Comparison of ENCODE assay signal across 10 cellular contexts in genomic region chr20:37670426-37670825, GRCh38. TPM values are rescaled to one million over a fixed set of nuclear protein-coding genes. Genes with fewer than 3 reads are reported as not detected.
DNase-seq lines count a peak whose midpoint lies in the region; ATAC-seq and TF ChIP-seq lines count a peak whose summit lies in the region.
"Had no signal": no experiment of that assay in that cellular context is flagged by ENCODE, and none has a peak within 500 bp of the region (broad histone marks: within the 10 kb centered on the region; RNA-seq: fewer than 3 reads in every experiment).

No MANE protein-coding gene starts in this region.

- H3K9ac ChIP-seq in GM23248: 0 out of 2 replicates have a peak overlapping the region, but pooled peaks have one; percentile 7
- peak overlapping the region in 1 of 2 donors; percentile 29 for H3K9ac ChIP-seq in stomach smooth muscle (ENCODE audit: low read length in 2 of 2)

- peak overlapping the region; percentile 79 for H2AFZ ChIP-seq in GM23248

- no peaks in the 10 kb centered on the region for H3K36me3 Mint-ChIP-seq in glutamatergic neuron (ENCODE audit: unreplicated experiment)

- H3K4me3 ChIP-seq in GM23248: peak overlapping the region; percentile 68
- peak overlapping the region; percentile 43 to 68 for H3K4me3 ChIP-seq in stomach smooth muscle (ENCODE audit: low read length in 2 of 2)

- H3K9me3 ChIP-seq in GM23248 (ENCODE audit: low read depth) (no peaks in the 10 kb centered on the region), stomach smooth muscle (ENCODE audit: control insufficient read depth in 2 of 2, low read length in 2 of 2) (no peaks in the 10 kb centered on the region)
- H3K9me3 ChIP-seq: neutrophil had no signal

- peaks cover 6% of the 10 kb centered on the region for H3K27me3 Mint-ChIP-seq in glutamatergic neuron (ENCODE audit: unreplicated experiment)

- H3K9me2 ChIP-seq in GM23248 (ENCODE audit: insufficient read depth): no peaks in the 10 kb centered on the region

- peak overlapping the region; percentile 84 for H3K4me2 ChIP-seq in GM23248 (ENCODE audit: unreplicated experiment)

- no peak for ATAC-seq in HG03025 (IDR thresholded peaks at IDR 0.05; ENCODE audit: low FRiP score, unreplicated experiment)

- peaks cover 10% of the 10 kb centered on the region for H3K9me3 Mint-ChIP-seq in glutamatergic neuron (ENCODE audit: unreplicated experiment)

- no peaks in the 10 kb centered on the region for H4K20me1 ChIP-seq in GM23248 (ENCODE audit: insufficient read depth)

- peak overlapping the region; percentile 66 for H3K27ac Mint-ChIP-seq in glutamatergic neuron (ENCODE audit: unreplicated experiment)

- H3K36me3 ChIP-seq in GM23248 (ENCODE audit: low read depth): no peaks in the 10 kb centered on the region
- no peaks in the 10 kb centered on the region for H3K36me3 ChIP-seq in stomach smooth muscle (ENCODE audit: control insufficient read depth in 2 of 2, insufficient read depth in 2 of 2, low read length in 2 of 2)
- H3K36me3 ChIP-seq: neutrophil had no signal

- H3K79me2 ChIP-seq in GM23248 (ENCODE audit: insufficient read depth): no peaks in the 10 kb centered on the region

- H3K27ac ChIP-seq in GM23248 (no peak overlapping the region), stomach smooth muscle (ENCODE audit: low read length) (no peak overlapping the region)
- H3K27ac ChIP-seq: neutrophil had no signal

- in situ Hi-C loops in GM23248 (cut with MboI): no loop called here

- H3K4me3 Mint-ChIP-seq in glutamatergic neuron (ENCODE audit: unreplicated experiment): peak overlapping the region; percentile 59

- H3K4me1 Mint-ChIP-seq in glutamatergic neuron (ENCODE audit: low read depth, unreplicated experiment): peaks cover 30% of the 10 kb centered on the region

- no peaks in the 10 kb centered on the region for H3F3A ChIP-seq in GM23248 (ENCODE audit: insufficient read depth)

- no peak for TF ChIP-seq CTCF in glutamatergic neuron (IDR thresholded peaks at IDR 0.05; ENCODE audit: partially characterized antibody, unreplicated experiment)

- DNase-seq in GM23248 (peak; percentile 61), NCI-H526 (lab: John Stamatoyannopoulos, UW) (peak; percentile 57 to 81), glutamatergic neuron (peak; percentile 36), GDM1 (lab: John Stamatoyannopoulos, UW) (no peak)
- DNase-seq in activated T-cell treated with anti-CD3 and anti-CD28 coated beads, Interleukin-2, amount 50 U/mL, for 1 hour: no peak
- DNase-seq: aorta; NK-92 treated with Interleukin-12 subunit alpha and Interleukin-12 subunit beta, amount 100 ng/mL, for 24 hours had no signal

- 4% methylated on average over 18 of the region's 18 CpGs for WGBS in GM23248 (ENCODE audit: low coverage in 1 of 2, low lambda C conversion rate in 2 of 2, missing lambda C conversion rate in 2 of 2), 2 experiments

- H3K27me3 ChIP-seq in GM23248 (replicated peaks; ENCODE audit: insufficient read depth): peaks cover 36% of the 10 kb centered on the region
- H3K27me3 ChIP-seq in stomach smooth muscle (ENCODE audit: control insufficient read depth in 1 of 2, insufficient read depth in 2 of 2, low read length in 2 of 2): peaks cover 9 to 15% of the 10 kb centered on the region in 2 donors

- H3K4me1 ChIP-seq in GM23248 (ENCODE audit: insufficient read depth): 0 out of 2 replicates have a peak, but pooled peaks cover 5% of the 10 kb centered on the region
- peaks cover 12% of the 10 kb centered on the region for H3K4me1 ChIP-seq in stomach smooth muscle (ENCODE audit: control insufficient read depth, insufficient read depth, low read length)

RNA-seq across cellular contexts. Expression of gene CTNNBL1, which starts 23.4 kb away (rescaled TPM):
- 22.4 and 25.3 TPM in 2 replicates for total RNA-seq in GM23248 (2014; rRNA removed; shearing (Covaris generic))
- polyA plus RNA-seq in GM23248 (2016; fragmentation: Nextera tagmentation; extraction: Ambion mirVana): 49.4 and 53.7 TPM in 2 replicates
- total RNA-seq in glutamatergic neuron (ENCODE audit: unreplicated experiment): 58.0 TPM

Comparison
In these comparisons a context has a peak if more than half of its experiments do, and no peak if none do; other contexts are left out.
1. DNase-seq: peak in GM23248 (single experiment), NCI-H526 (2 of 2) and glutamatergic neuron (single experiment); none in activated T-cell treated with anti-CD3 and anti-CD28 coated beads, Interleukin-2, amount 50 U/mL, for 1 hour (single experiment) and GDM1 (single experiment).